In the genomic region with DNA sequence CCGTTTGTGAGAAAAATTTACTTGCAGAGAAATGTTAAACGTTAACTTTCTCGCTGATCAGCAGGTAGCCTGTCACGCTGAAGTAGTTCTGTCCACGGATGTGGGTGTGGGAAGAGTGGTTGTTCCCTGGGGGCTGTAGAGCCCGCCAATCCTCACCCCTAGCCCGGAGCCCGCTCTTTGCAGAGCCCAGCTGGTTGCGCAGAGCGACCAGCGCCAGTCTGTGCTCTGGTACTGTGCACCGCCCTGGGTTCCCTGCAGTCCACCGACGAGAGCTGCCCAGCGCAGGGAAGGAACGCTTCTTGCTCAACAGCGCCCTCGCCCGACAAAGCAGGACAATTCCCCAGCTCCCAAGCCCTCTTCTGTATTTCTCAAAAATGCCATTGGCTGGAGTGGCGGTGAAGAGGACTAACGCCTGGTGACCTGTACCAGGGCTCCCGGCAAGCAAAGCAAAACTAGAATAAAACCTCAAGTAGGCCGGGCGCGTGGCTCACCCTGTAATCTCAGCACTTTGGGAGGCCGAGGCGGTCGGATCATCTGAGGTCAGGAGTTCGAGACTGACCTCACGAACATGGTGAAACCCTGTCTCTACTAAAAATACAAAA, we compare ENCODE assay signal across 8 cellular contexts. TPM values are rescaled to one million over a fixed set of nuclear protein-coding genes. Genes with fewer than 3 reads are reported as not detected.
DNase-seq lines count a peak whose midpoint lies in the region; ATAC-seq and TF ChIP-seq lines count a peak whose summit lies in the region.

No MANE protein-coding gene starts in this region.

- peak overlapping the region; percentile 74 for H3K4me3 Mint-ChIP-seq in activated naive CD8-positive, alpha-beta T cell treated with anti-CD3 and anti-CD28 coated beads, Interleukin-2, amount 10 ng/mL, durations not matched to agents 7 days and 5 days

- TF ChIP-seq POLR2A in prostate gland (IDR thresholded peaks at IDR 0.05), result no peak

- WGBS in prostate gland, result 21% methylated on average over 30 of the region's 30 CpGs

- H3K9me3 ChIP-seq in SU-DHL-6 (ENCODE audit: insufficient read depth, low read length) (no peaks in the 10 kb centered on the region), prostate gland (no peaks in the 10 kb centered on the region)

- H3K4me2 ChIP-seq in SU-DHL-6 (ENCODE audit: low read depth, low read length, poor library complexity, severe bottlenecking), result peak overlapping the region; percentile 3

- H3K9me3 Mint-ChIP-seq in activated naive CD8-positive, alpha-beta T cell treated with anti-CD3 and anti-CD28 coated beads, Interleukin-2, amount 10 ng/mL, durations not matched to agents 7 days and 5 days, result no peaks in the 10 kb centered on the region

- no peaks in the 10 kb centered on the region for H3K9me2 ChIP-seq in SU-DHL-6 (replicated peaks; ENCODE audit: insufficient read depth, low read length)

- intact Hi-C loops in cardiac septum (cut with DNase I), result loop anchor here (5.0 kb wide), 1 partner anchor 33 kb away; no protein-coding TSS in a partner anchor
- intact Hi-C loops in prostate gland (cut with DNase I), result loop anchor here (10.0 kb wide), 2 partner anchors 335 to 505 kb away; no protein-coding TSS in a partner anchor

- no peaks in the 10 kb centered on the region for H3K36me3 Mint-ChIP-seq in activated naive CD8-positive, alpha-beta T cell treated with anti-CD3 and anti-CD28 coated beads, Interleukin-2, amount 10 ng/mL, durations not matched to agents 7 days and 5 days

- CTCF ChIA-PET in GM10248 (lab: Yijun Ruan, JAX), result interaction anchor here (0.7 to 4.6 kb wide), 35 partner anchors 9 to 1051 kb away, joined by 3 to 38 read pairs (median 4); partner anchors contain the start of gene HLCS

- POLR2A ChIA-PET in GM10248 (lab: Yijun Ruan, JAX), result no interaction called here
- POLR2A ChIA-PET in activated naive CD8-positive, alpha-beta T cell treated with anti-CD3 and anti-CD28 coated beads, Interleukin-2, amount 10 ng/mL, durations not matched to agents 7 days and 5 days (lab: Charles Lee), result no interaction called here

- no peak overlapping the region for H3K27ac Mint-ChIP-seq in activated naive CD8-positive, alpha-beta T cell treated with anti-CD3 and anti-CD28 coated beads, Interleukin-2, amount 10 ng/mL, durations not matched to agents 7 days and 5 days

- H3K27me3 ChIP-seq in SU-DHL-6 (ENCODE audit: low read length) (no peaks in the 10 kb centered on the region), prostate gland (replicated peaks; ENCODE audit: insufficient read depth) (no peaks in the 10 kb centered on the region)

- no peak overlapping the region for H3K9ac ChIP-seq in SU-DHL-6 (ENCODE audit: low read length)

- no peaks in the 10 kb centered on the region for H3K79me2 ChIP-seq in SU-DHL-6 (ENCODE audit: insufficient read depth, low read length)

- H3K4me1 ChIP-seq in prostate gland (replicated peaks), result no peaks in the 10 kb centered on the region

- peak; percentile 87 for ATAC-seq in HG02623 (IDR thresholded peaks at IDR 0.05; ENCODE audit: unreplicated experiment)
- peak; percentile 87 for ATAC-seq in activated naive CD8-positive, alpha-beta T cell treated with anti-CD3 and anti-CD28 coated beads, Interleukin-2, amount 10 ng/mL, durations not matched to agents 7 days and 5 days (ENCODE audit: low read depth)

- peak; percentile 93 for TF ChIP-seq CTCF in GM10248 (IDR thresholded peaks at IDR 0.05; ENCODE audit: control extremely low read depth, extremely low read depth, low read depth, missing control alignments)
- peak; percentile 41 for TF ChIP-seq CTCF in SU-DHL-6 (IDR thresholded peaks at IDR 0.05; ENCODE audit: insufficient read depth, low read length, poor library complexity, severe bottlenecking)
- peak; percentile 52 to 87 (median 73) for TF ChIP-seq CTCF in prostate gland (IDR thresholded peaks at IDR 0.05)

- H3K27ac ChIP-seq in SU-DHL-6 (ENCODE audit: low read depth, low read length) (no peak overlapping the region), prostate gland (no peak overlapping the region)

- peaks cover 43% of the 10 kb centered on the region for H3K27me3 Mint-ChIP-seq in activated naive CD8-positive, alpha-beta T cell treated with anti-CD3 and anti-CD28 coated beads, Interleukin-2, amount 10 ng/mL, durations not matched to agents 7 days and 5 days

- no peaks in the 10 kb centered on the region for H3F3A ChIP-seq in SU-DHL-6 (ENCODE audit: insufficient read depth)

- H2AFZ ChIP-seq in SU-DHL-6 (ENCODE audit: low read depth, low read length, severe bottlenecking), result no peak overlapping the region

- DNase-seq in GM10248 (ENCODE audit: extremely low spot score) (peak; percentile 89), NCI-H1105 treated with DMSO at 0.1 percent for 48 hours (lab: John Stamatoyannopoulos, UW) (peak; percentile 96), cardiac septum (ENCODE audit: low spot score) (peak; percentile 87), prostate gland (ENCODE audit: low spot score) (peak; percentile 76), ureter (ENCODE audit: low spot score) (peak; percentile 85)
- DNase-seq in activated naive CD8-positive, alpha-beta T cell treated with anti-CD3 and anti-CD28 coated beads, Interleukin-2, amount 10 ng/mL, durations not matched to agents 7 days and 5 days, result peak; percentile 87

- H3K36me3 ChIP-seq in SU-DHL-6 (ENCODE audit: low read length) (no peaks in the 10 kb centered on the region), prostate gland (no peaks in the 10 kb centered on the region)

- H3K4me3 ChIP-seq in SU-DHL-6 (ENCODE audit: insufficient read depth, low read length, poor library complexity, severe bottlenecking), result no peak overlapping the region
- no peak overlapping the region for H3K4me3 ChIP-seq in prostate gland

- H3K4me1 Mint-ChIP-seq in activated naive CD8-positive, alpha-beta T cell treated with anti-CD3 and anti-CD28 coated beads, Interleukin-2, amount 10 ng/mL, durations not matched to agents 7 days and 5 days, result peaks cover 7% of the 10 kb centered on the region

- no peaks in the 10 kb centered on the region for H4K20me1 ChIP-seq in SU-DHL-6 (ENCODE audit: low read depth, low read length)

RNA-seq across cellular contexts. Expression of gene RIPPLY3, which starts 3.3 kb away (rescaled TPM):
- not detected for total RNA-seq in activated naive CD8-positive, alpha-beta T cell treated with anti-CD3 and anti-CD28 coated beads, Interleukin-2, amount 10 ng/mL, durations not matched to agents 7 days and 5 days
- total RNA-seq in cardiac septum (not detected), prostate gland (1 to 10 TPM in 1 of 2 donors, under 1 TPM in 1; 0.34 to 2.0 TPM), ureter (0.18 TPM)

RNA-seq across cellular contexts. Expression of gene HLCS, which starts 43.4 kb away (rescaled TPM):
- 10 to 100 TPM; 17.4 to 17.8 TPM for total RNA-seq in activated naive CD8-positive, alpha-beta T cell treated with anti-CD3 and anti-CD28 coated beads, Interleukin-2, amount 10 ng/mL, durations not matched to agents 7 days and 5 days
- total RNA-seq in cardiac septum (6.9 TPM), prostate gland (10 to 100 TPM; 40.9 to 41.8 TPM), ureter (37.4 TPM)

Comparison
In these comparisons a context has a peak if more than half of its experiments do, and no peak if none do; other contexts are left out.
1. CTCF ChIP-seq: peak in every context shown above with its lines; median percentile 93 in GM10248; 73 in prostate gland; 41 in SU-DHL-6.